ENCODE assay signal across 9 cellular contexts in genomic region chr6:142900467-142900961, GRCh38. TPM values are rescaled to one million over a fixed set of nuclear protein-coding genes. Genes with fewer than 3 reads are reported as not detected.
DNase-seq lines count a peak whose midpoint lies in the region; TF ChIP-seq lines count a peak whose summit lies in the region.
"Had no signal": no experiment of that assay in that cellular context is flagged by ENCODE, and none has a peak within 500 bp of the region (broad histone marks: within the 10 kb centered on the region; RNA-seq: fewer than 3 reads in every experiment).

No MANE protein-coding gene starts in this region.

- TF ChIP-seq POLR2A in esophagus squamous epithelium (IDR thresholded peaks at IDR 0.05) (no peak), lower leg skin (IDR thresholded peaks at IDR 0.05) (no peak)

- no peaks in the 10 kb centered on the region for H3K27me3 ChIP-seq in esophagus squamous epithelium
- H3K27me3 ChIP-seq: right lobe of liver had no signal

- H3K9me3 Mint-ChIP-seq in T-helper 1 cell treated with Interleukin-12 subunit alpha and Interleukin-12 subunit beta and Interleukin-4 antibody, amounts not matched to agents 30 μg/mL and 1 μg/mL, for 36 hours = no peaks in the 10 kb centered on the region

- H3K4me3 ChIP-seq in HEK293 (ENCODE audit: low read depth, low read length) = no peak overlapping the region
- no peak overlapping the region for H3K4me3 ChIP-seq in esophagus squamous epithelium
- H3K4me3 ChIP-seq in lower leg skin (ENCODE audit: low read depth, poor library complexity, severe bottlenecking) = no peak overlapping the region
- H3K4me3 ChIP-seq: right lobe of liver had no signal

- CTCF ChIA-PET in HEK293 (lab: Yijun Ruan, JAX) = no interaction called here

- POLR2A ChIA-PET in HEK293 (lab: Yijun Ruan, JAX) = interaction anchor here (0.6 kb wide), 1 partner anchor 41 kb away, joined by 4 read pairs; no protein-coding TSS in a partner anchor

- H3K27ac ChIP-seq in HEK293 (ENCODE audit: extremely low read depth, low read depth, low read length) = no peak overlapping the region
- H3K27ac ChIP-seq in esophagus squamous epithelium = peak overlapping the region in 3 of 4 donors; percentile 38 to 56 (median 56)
- H3K27ac ChIP-seq: right lobe of liver had no signal

- H3K4me1 ChIP-seq in HEK293 (ENCODE audit: control insufficient read depth, insufficient read depth, low read length) (peaks cover 29% of the 10 kb centered on the region), esophagus squamous epithelium (peaks cover 0 to 43% (median 7%) of the 10 kb centered on the region in 3 donors)
- H3K4me1 ChIP-seq: right lobe of liver had no signal

- H3K27ac Mint-ChIP-seq in T-helper 1 cell treated with Interleukin-12 subunit alpha and Interleukin-12 subunit beta and Interleukin-4 antibody, amounts not matched to agents 30 μg/mL and 1 μg/mL, for 36 hours = peak overlapping the region; percentile 53

- no peak for DNase-seq in esophagus squamous epithelium (lab: John Stamatoyannopoulos, UW)
- peak; percentile 59 for DNase-seq in putamen (ENCODE audit: low spot score)
- DNase-seq in lower leg skin (ENCODE audit: low spot score in 2 of 2) = no peak
- no peak for DNase-seq in 8988T
- DNase-seq in NCI-H2081 treated with DMSO at 0.1 percent for 48 hours (lab: John Stamatoyannopoulos, UW) = no peak
- DNase-seq: kidney glomerular epithelial cell, right lobe of liver had no signal

- 74 to 76% methylated on average over 6 of the region's 6 CpGs for WGBS in esophagus squamous epithelium, 2 donors
- WGBS in lower leg skin, 2 donors = 75 to 77% methylated on average over 6 of the region's 6 CpGs

- intact Hi-C loops in esophagus squamous epithelium (cut with DNase I) (no loop called here), lower leg skin (cut with DNase I; ENCODE audit: low total_unique reads) (no loop called here)

- no peak for TF ChIP-seq CTCF in HEK293 (tag by site-specific recombination; IDR thresholded peaks at IDR 0.05)
- no peak for TF ChIP-seq CTCF in esophagus squamous epithelium (IDR thresholded peaks at IDR 0.05)
- TF ChIP-seq CTCF in lower leg skin (IDR thresholded peaks at IDR 0.05) = no peak

- H3K9me3 ChIP-seq in HEK293 (ENCODE audit: control insufficient read depth, insufficient read depth, low read depth, low read length) = no peaks in the 10 kb centered on the region
- no peaks in the 10 kb centered on the region for H3K9me3 ChIP-seq in esophagus squamous epithelium
- H3K9me3 ChIP-seq: right lobe of liver had no signal

- H3K4me1 Mint-ChIP-seq in T-helper 1 cell treated with Interleukin-12 subunit alpha and Interleukin-12 subunit beta and Interleukin-4 antibody, amounts not matched to agents 30 μg/mL and 1 μg/mL, for 36 hours (ENCODE audit: low read depth) = peaks cover 47% of the 10 kb centered on the region

- H3K27me3 Mint-ChIP-seq in T-helper 1 cell treated with Interleukin-12 subunit alpha and Interleukin-12 subunit beta and Interleukin-4 antibody, amounts not matched to agents 30 μg/mL and 1 μg/mL, for 36 hours (ENCODE audit: low read depth) = no peaks in the 10 kb centered on the region

- H3K4me3 Mint-ChIP-seq in T-helper 1 cell treated with Interleukin-12 subunit alpha and Interleukin-12 subunit beta and Interleukin-4 antibody, amounts not matched to agents 30 μg/mL and 1 μg/mL, for 36 hours = peak overlapping the region; percentile 19

- no peaks in the 10 kb centered on the region for H3K36me3 ChIP-seq in HEK293 (ENCODE audit: control insufficient read depth in 2 of 2, insufficient read depth in 1 of 2, low read length in 2 of 2)
- no peaks in the 10 kb centered on the region for H3K36me3 ChIP-seq in esophagus squamous epithelium
- H3K36me3 ChIP-seq: right lobe of liver had no signal

- H3K36me3 Mint-ChIP-seq in T-helper 1 cell treated with Interleukin-12 subunit alpha and Interleukin-12 subunit beta and Interleukin-4 antibody, amounts not matched to agents 30 μg/mL and 1 μg/mL, for 36 hours (ENCODE audit: low read depth) = peaks cover 13% of the 10 kb centered on the region

TF ChIP-seq in HEK293, 187 proteins besides CTCF, POLR2A, EP300 and RAD21 (continues in another document):
- TF ChIP-seq ZNF621 (tag by site-specific recombination; IDR thresholded peaks at IDR 0.05) (no peak), TSHZ1 (tag by site-specific recombination; IDR thresholded peaks at IDR 0.05; ENCODE audit: borderline replicate concordance) (no peak), ZNF398 (tag by site-specific recombination; IDR thresholded peaks at IDR 0.05) (no peak), ZNF830 (tag by site-specific recombination; IDR thresholded peaks at IDR 0.05; ENCODE audit: low read depth) (no peak), KLF8 (tag by site-specific recombination; IDR thresholded peaks at IDR 0.05) (no peak), ZNF292 (tag by site-specific recombination; IDR thresholded peaks at IDR 0.05; ENCODE audit: borderline replicate concordance, low read depth) (no peak), ZNF416 (tag by site-specific recombination; IDR thresholded peaks at IDR 0.05) (no peak), ZBTB21 (tag by site-specific recombination; IDR thresholded peaks at IDR 0.05) (no peak), ZBTB7A (tag by site-specific recombination; IDR thresholded peaks at IDR 0.05; ENCODE audit: low read depth) (no peak), ZNF184 (tag by site-specific recombination; IDR thresholded peaks at IDR 0.05) (no peak), GFI1B (tag by site-specific recombination; IDR thresholded peaks at IDR 0.05) (no peak), ZNF580 (tag by site-specific recombination; IDR thresholded peaks at IDR 0.05) (no peak), ZSCAN4 (tag by site-specific recombination; IDR thresholded peaks at IDR 0.05) (no peak), SCRT2 (tag by site-specific recombination; IDR thresholded peaks at IDR 0.05) (no peak), ZNF596 (tag by site-specific recombination; IDR thresholded peaks at IDR 0.05) (no peak), GLI4 (tag by site-specific recombination; IDR thresholded peaks at IDR 0.05) (no peak), ZNF623 (tag by site-specific recombination; IDR thresholded peaks at IDR 0.05) (no peak), ZNF544 (tag by site-specific recombination; IDR thresholded peaks at IDR 0.05) (no peak), ZNF341 (tag by site-specific recombination; IDR thresholded peaks at IDR 0.05; ENCODE audit: low read depth) (peak; percentile 52), ZNF223 (tag by site-specific recombination; IDR thresholded peaks at IDR 0.05) (no peak)

RNA-seq across cellular contexts. Expression of gene HIVEP2, which starts 44.5 kb away (rescaled TPM):
- total RNA-seq in esophagus squamous epithelium (10 to 100 TPM in 3 of 4 donors, 1 to 10 TPM in 1; 8.6 to 19.3 (median 12.7) TPM), lower leg skin (10 to 100 TPM; 17.2 to 49.4 (median 21.6) TPM)
